ENCODE assay signal across 16 cellular contexts in genomic region chr17:36812762-36813161, GRCh38.
DNase-seq lines count a peak whose midpoint lies in the region; ATAC-seq lines count a peak whose summit lies in the region.
"Had no signal": no experiment of that assay in that cellular context is flagged by ENCODE, and none has a peak within 500 bp of the region (broad histone marks: within the 10 kb centered on the region; RNA-seq: fewer than 3 reads in every experiment).

No MANE protein-coding gene starts in this region.

- no peaks in the 10 kb centered on the region for H3K36me3 ChIP-seq in BLaER1
- H3K36me3 ChIP-seq in ES-I3 (ENCODE audit: insufficient read depth, low read length): no peaks in the 10 kb centered on the region
- H3K36me3 ChIP-seq: SJSA1 had no signal

- no peaks in the 10 kb centered on the region for H4K20me1 ChIP-seq in BLaER1

- ATAC-seq in HG02840 (IDR thresholded peaks at IDR 0.05; ENCODE audit: low FRiP score, unreplicated experiment) (no peak), left colon (no peak)
- ATAC-seq: CD8-positive, alpha-beta T cell had no signal

- no peak overlapping the region for H3K27ac ChIP-seq in BLaER1
- H3K27ac ChIP-seq: RWPE1, SJSA1 had no signal

- no peaks in the 10 kb centered on the region for H3K9me3 ChIP-seq in BLaER1
- H3K9me3 ChIP-seq in ES-I3 (ENCODE audit: control insufficient read depth, insufficient read depth, low read length): 0 out of 2 replicates have a peak, but pooled peaks cover under 1% of the 10 kb centered on the region
- H3K9me3 ChIP-seq: SJSA1 had no signal

- H3K4me3 ChIP-seq in BLaER1: no peak overlapping the region
- H3K4me3 ChIP-seq: SJSA1 had no signal

- H3K4me1 ChIP-seq in BLaER1 (peaks cover 28% of the 10 kb centered on the region), ES-I3 (ENCODE audit: insufficient read depth, low read length) (peaks cover 21% of the 10 kb centered on the region)

- H3K27me3 ChIP-seq in BLaER1: no peaks in the 10 kb centered on the region; the same call in 1 of the 2 replicates

- no peak overlapping the region for H3K9ac ChIP-seq in BLaER1
- peak overlapping the region; percentile 10; the same call in 1 of the 2 replicates for H3K9ac ChIP-seq in ES-I3 (ENCODE audit: low read depth, low read length)

- intact Hi-C loops in left colon (cut with DNase I, micrococcal nuclease): no loop called here

- peak; percentile 23 for DNase-seq in NCI-H69 (lab: John Stamatoyannopoulos, UW)
- peak; percentile 59 for DNase-seq in left kidney (ENCODE audit: low read depth, low spot score)
- DNase-seq in HCEC 1CT: no peak
- DNase-seq in left colon: no peak
- DNase-seq in activated naive CD4-positive, alpha-beta T cell (lab: John Stamatoyannopoulos, UW): no peak
- DNase-seq: CD8-positive, alpha-beta T cell; MM.1S; NCI-H1105 treated with DMSO at 0.1 percent for 48 hours; NCI-H1930; NCI-H2171 treated with DMSO at 0.1 percent for 48 hours; NCI-H524 had no signal

- peak overlapping the region; percentile 43; the same call in 1 of the 2 replicates for H3K4me2 ChIP-seq in BLaER1

Comparison
In these comparisons a context has a peak if more than half of its experiments do, and no peak if none do; other contexts are left out.
1. DNase-seq: peak in NCI-H69 (single experiment) and left kidney (single experiment); none in HCEC 1CT (single experiment), left colon (0 of 2) and activated naive CD4-positive, alpha-beta T cell (0 of 4).